28 cellular contexts compared by ENCODE assay signal in the genomic region with DNA sequence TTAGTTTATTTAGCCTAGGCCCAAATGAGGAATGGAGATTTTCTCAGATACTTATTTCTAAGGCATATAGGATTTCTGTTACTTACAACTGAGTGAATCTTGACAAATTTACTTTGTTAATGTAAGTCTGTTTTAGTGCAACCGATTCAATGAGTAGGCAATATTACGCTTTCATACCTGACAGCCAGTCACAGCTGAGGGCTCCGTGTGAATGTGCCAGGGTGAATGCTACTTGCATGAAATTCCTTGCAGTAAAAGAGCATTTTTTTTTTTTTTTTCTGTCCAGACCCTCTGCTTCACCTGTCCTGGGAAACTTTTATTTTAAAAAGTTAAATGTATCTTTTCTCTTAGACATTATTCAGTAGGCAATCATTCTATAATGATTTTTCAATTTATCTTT.
"Had no signal": no experiment of that assay in that cellular context is flagged by ENCODE, and none has a peak within 500 bp of the region (broad histone marks: within the 10 kb centered on the region; RNA-seq: fewer than 3 reads in every experiment).

No MANE protein-coding gene starts in this region.

- H3K4me3 Mint-ChIP-seq: dendritic cell treated with granulocyte-macrophage colony-stimulating factor and Interleukin-4, amounts not matched to agents 40 ng/mL and 50 ng/mL, for 4 days; effector memory CD8-positive, alpha-beta T cell; endodermal cell; immature natural killer cell; mesothelial cell of epicardium; naive B cell had no signal

- H3K27me3 ChIP-seq: colonic mucosa, esophagus squamous epithelium, gastrocnemius medialis, heart left ventricle, hepatocyte, left lung had no signal

- H3K27me3 Mint-ChIP-seq: dendritic cell treated with granulocyte-macrophage colony-stimulating factor and Interleukin-4, amounts not matched to agents 40 ng/mL and 50 ng/mL, for 4 days; effector memory CD8-positive, alpha-beta T cell; naive B cell had no signal

- H3K27ac Mint-ChIP-seq: dendritic cell treated with granulocyte-macrophage colony-stimulating factor and Interleukin-4, amounts not matched to agents 40 ng/mL and 50 ng/mL, for 4 days; effector memory CD8-positive, alpha-beta T cell; endodermal cell; immature natural killer cell; mesothelial cell of epicardium; naive B cell had no signal

- H3K4me2 ChIP-seq: hepatocyte had no signal

- H3K4me1 Mint-ChIP-seq: endodermal cell, immature natural killer cell, naive B cell had no signal

- H2AFZ ChIP-seq: hepatocyte had no signal

- H3K27ac ChIP-seq: colonic mucosa, epithelial cell of prostate, esophagus squamous epithelium, gastrocnemius medialis, heart left ventricle, hepatocyte, left lung, lower lobe of right lung had no signal

- H3K4me3 ChIP-seq: colonic mucosa, esophagus squamous epithelium, gastrocnemius medialis, heart left ventricle, hepatocyte, left lung, lower lobe of right lung, mucosa of descending colon had no signal

- H3K4me1 ChIP-seq: colonic mucosa, esophagus squamous epithelium, gastrocnemius medialis, heart left ventricle, left lung, lower lobe of right lung had no signal

- H3K79me2 ChIP-seq: hepatocyte had no signal

- H3K9me3 ChIP-seq: colonic mucosa, gastrocnemius medialis, mucosa of descending colon had no signal

- H3K36me3 ChIP-seq: colonic mucosa, esophagus squamous epithelium, gastrocnemius medialis, heart left ventricle, left lung, lower lobe of right lung had no signal

- ATAC-seq: effector memory CD8-positive, alpha-beta T cell; esophagus mucosa; gastrocnemius medialis; heart left ventricle; left colon; left lung; left ventricle myocardium superior; lower lobe of right lung; mucosa of descending colon had no signal

- H3K36me3 Mint-ChIP-seq: immature natural killer cell, naive B cell had no signal

- H3K9me3 Mint-ChIP-seq: endodermal cell had no signal

- DNase-seq: colonic mucosa; cortex of kidney; effector CD8-positive, alpha-beta T cell; effector memory CD8-positive, alpha-beta T cell; endodermal cell; erythroblast; esophagus squamous epithelium; foreskin fibroblast; foreskin melanocyte; gastrocnemius medialis; heart left ventricle; hypothalamus; immature natural killer cell; islet precursor cell; kidney; kidney glomerular epithelial cell; left colon; left lung; left ventricle myocardium superior; lower lobe of right lung; mesenchymal stem cell; mucosa of descending colon; naive B cell had no signal
